ENCODE assay signal across 9 cellular contexts in the genomic region with DNA sequence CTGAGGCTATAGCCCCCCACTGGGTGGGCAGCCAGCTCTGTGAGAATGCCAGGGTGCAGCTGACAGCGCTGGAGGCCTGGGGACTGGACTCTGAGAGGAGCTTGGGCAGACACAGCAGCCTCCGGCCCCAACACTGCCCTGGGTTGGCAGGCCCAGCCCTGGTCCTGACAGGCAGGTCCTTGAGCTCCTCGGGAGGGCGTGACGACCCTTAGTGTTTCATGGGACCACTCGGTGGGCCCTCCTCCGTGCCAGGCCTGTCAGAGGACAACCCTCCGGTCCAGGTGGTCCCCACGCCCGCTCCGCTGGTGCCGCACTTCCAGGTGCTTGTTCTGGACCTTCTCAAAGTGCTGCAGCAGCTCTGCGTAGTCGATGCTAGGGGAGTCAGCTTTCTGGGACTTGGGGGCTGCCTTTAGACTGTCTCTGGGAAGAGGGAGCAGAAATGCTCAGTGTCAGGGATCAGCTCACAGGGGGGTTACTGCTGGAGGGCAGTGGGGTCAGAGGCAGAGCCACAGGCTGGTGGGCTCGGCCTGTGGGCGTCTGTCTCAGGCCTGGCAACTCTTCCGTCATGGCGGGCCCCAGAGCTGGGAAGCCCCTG. TPM values are rescaled to one million over a fixed set of nuclear protein-coding genes. Genes with fewer than 3 reads are reported as not detected.
DNase-seq lines count a peak whose midpoint lies in the region; ATAC-seq and TF ChIP-seq lines count a peak whose summit lies in the region.
"Had no signal": no experiment of that assay in that cellular context is flagged by ENCODE, and none has a peak within 500 bp of the region (broad histone marks: within the 10 kb centered on the region; RNA-seq: fewer than 3 reads in every experiment).

No MANE protein-coding gene starts in this region.

- H3K27ac ChIP-seq in AG04450 (ENCODE audit: low read depth, low read length) (peak overlapping the region; percentile 78), left ventricle myocardium inferior (replicated peaks) (peak overlapping the region; percentile 93), prostate gland (peak overlapping the region; percentile 82 to 92)

- CTCF ChIA-PET in AG04450 (lab: Charles Lee) = interaction anchor here (1.0 to 3.3 kb wide), 5 partner anchors 16 to 83 kb away, joined by 3 to 27 read pairs (median 4); no protein-coding TSS in a partner anchor

- H3K4me3 ChIP-seq in AG04450 (ENCODE audit: low read depth, low read length) (no peak overlapping the region), left ventricle myocardium inferior (peak overlapping the region; percentile 2), prostate gland (no peak overlapping the region)

- peak overlapping the region; percentile 29 for H3K4me3 Mint-ChIP-seq in activated T-helper 17 cell treated with anti-CD3 and anti-CD28 coated beads, Interleukin-2, amount 50 U/mL, for 72 hours

- POLR2A ChIA-PET in AG04450 (lab: Yijun Ruan, JAX) = interaction anchor here (0.6 to 2.0 kb wide), 11 partner anchors 15 to 167 kb away, joined by 3 to 14 read pairs (median 3); no protein-coding TSS in a partner anchor

- peaks cover 3% of the 10 kb centered on the region for H3K27me3 Mint-ChIP-seq in activated T-helper 17 cell treated with anti-CD3 and anti-CD28 coated beads, Interleukin-2, amount 50 U/mL, for 72 hours

- no peaks in the 10 kb centered on the region for H3K9me3 Mint-ChIP-seq in activated T-helper 17 cell treated with anti-CD3 and anti-CD28 coated beads, Interleukin-2, amount 50 U/mL, for 72 hours

- no peaks in the 10 kb centered on the region for H3K36me3 Mint-ChIP-seq in activated T-helper 17 cell treated with anti-CD3 and anti-CD28 coated beads, Interleukin-2, amount 50 U/mL, for 72 hours (ENCODE audit: low read depth)

- peaks cover 96% of the 10 kb centered on the region for H3K4me1 ChIP-seq in left ventricle myocardium inferior
- peaks cover 33% of the 10 kb centered on the region for H3K4me1 ChIP-seq in prostate gland (replicated peaks)

- TF ChIP-seq POLR2A in prostate gland (IDR thresholded peaks at IDR 0.05) = no peak

- intact Hi-C loops in left ventricle myocardium inferior (cut with micrococcal nuclease) (loop anchor here (10.0 kb wide), 1 partner anchor 57 kb away; no protein-coding TSS in a partner anchor), prostate gland (cut with DNase I) (no loop called here)

- H3K27ac Mint-ChIP-seq in activated T-helper 17 cell treated with anti-CD3 and anti-CD28 coated beads, Interleukin-2, amount 50 U/mL, for 72 hours = no peak overlapping the region
- H3K27ac Mint-ChIP-seq: B cell had no signal

- H3K27me3 ChIP-seq in AG04450 (ENCODE audit: control insufficient read depth, insufficient read depth, low read length) (no peaks in the 10 kb centered on the region), left ventricle myocardium inferior (ENCODE audit: low read depth) (no peaks in the 10 kb centered on the region), prostate gland (replicated peaks; ENCODE audit: insufficient read depth) (no peaks in the 10 kb centered on the region)

- ATAC-seq in activated T-helper 17 cell treated with anti-CD3 and anti-CD28 coated beads, Interleukin-2, amount 50 U/mL, for 72 hours (replicated peaks) = no peak
- ATAC-seq in GM18517 (IDR thresholded peaks at IDR 0.05; ENCODE audit: unreplicated experiment) (no peak), HG03045 (IDR thresholded peaks at IDR 0.05; ENCODE audit: unreplicated experiment) (no peak)

- no peak for DNase-seq in AG04450 (ENCODE audit: low read depth, low spot score)
- DNase-seq in left ventricle myocardium inferior = no peak
- no peak for DNase-seq in prostate gland (ENCODE audit: low spot score)
- DNase-seq in SW 1271 (lab: John Stamatoyannopoulos, UW) = no peak
- no peak for DNase-seq in amniotic stem cell (lab: John Stamatoyannopoulos, UW)

- WGBS in prostate gland = 73% methylated on average over 15 of the region's 18 CpGs

- no peaks in the 10 kb centered on the region for H3K36me3 ChIP-seq in left ventricle myocardium inferior
- H3K36me3 ChIP-seq in prostate gland = no peaks in the 10 kb centered on the region

- no peak for TF ChIP-seq CTCF in AG04450 (IDR thresholded peaks at IDR 0.05; ENCODE audit: low read depth, low read length)
- no peak for TF ChIP-seq CTCF in left ventricle myocardium inferior (IDR thresholded peaks at IDR 0.05; ENCODE audit: borderline replicate concordance)
- no peak for TF ChIP-seq CTCF in prostate gland (IDR thresholded peaks at IDR 0.05)

- H3K4me1 Mint-ChIP-seq in activated T-helper 17 cell treated with anti-CD3 and anti-CD28 coated beads, Interleukin-2, amount 50 U/mL, for 72 hours = no peaks in the 10 kb centered on the region

- H3K9me3 ChIP-seq in AG04450 (ENCODE audit: control insufficient read depth, insufficient read depth, low read length) = no peaks in the 10 kb centered on the region; the same call in 1 of the 2 replicates
- H3K9me3 ChIP-seq in left ventricle myocardium inferior (replicated peaks) = no peaks in the 10 kb centered on the region
- H3K9me3 ChIP-seq in prostate gland = no peaks in the 10 kb centered on the region

RNA-seq across cellular contexts. Expression of a gene that starts 1.9 kb away (rescaled TPM):
- 57.9 and 80.1 TPM in 2 replicates for polyA plus RNA-seq in AG04450 (2011; rRNA removed)
- polyA minus RNA-seq in AG04450 (2011; rRNA and poly(A)+ RNA removed) = 55.0 and 67.0 TPM in 2 replicates
- under 1 TPM; 0.11 to 0.67 TPM for total RNA-seq in activated T-helper 17 cell treated with anti-CD3 and anti-CD28 coated beads, Interleukin-2, amount 50 U/mL, for 72 hours
- total RNA-seq in left ventricle myocardium inferior (83.9 TPM), prostate gland (10 to 100 TPM; 42.4 to 92.4 TPM)

RNA-seq across cellular contexts. Expression of a gene that starts 41.4 kb away (rescaled TPM):
- polyA plus RNA-seq in AG04450 (2011; rRNA removed) = 3.0 and 5.1 TPM in 2 replicates
- polyA minus RNA-seq in AG04450 (2011; rRNA and poly(A)+ RNA removed) = 2.6 and 3.7 TPM in 2 replicates
- total RNA-seq in activated T-helper 17 cell treated with anti-CD3 and anti-CD28 coated beads, Interleukin-2, amount 50 U/mL, for 72 hours = not detected
- 2.1 TPM for total RNA-seq in left ventricle myocardium inferior
- 10 to 100 TPM in 1 of 2 donors, 1 to 10 TPM in 1; 2.9 to 16.6 TPM for total RNA-seq in prostate gland
- total RNA-seq: B cell had no signal

Comparison
In these comparisons a context has a peak if more than half of its experiments do, and no peak if none do; other contexts are left out.
1. RNA of a gene that starts 1.9 kb away (total RNA-seq): 42.4 to 92.4 TPM in prostate gland and 83.9 TPM in left ventricle myocardium inferior (single experiment); 0.11 to 0.67 TPM in activated T-helper 17 cell treated with anti-CD3 and anti-CD28 coated beads, Interleukin-2, amount 50 U/mL, for 72 hours; every median in the first group is over 10 times any median in the second.
2. Peak in every context shown above with its lines, with median percentiles within 50 percentile points of each other: H3K27ac ChIP-seq.